8 cellular contexts compared by ENCODE assay signal in the genomic region with DNA sequence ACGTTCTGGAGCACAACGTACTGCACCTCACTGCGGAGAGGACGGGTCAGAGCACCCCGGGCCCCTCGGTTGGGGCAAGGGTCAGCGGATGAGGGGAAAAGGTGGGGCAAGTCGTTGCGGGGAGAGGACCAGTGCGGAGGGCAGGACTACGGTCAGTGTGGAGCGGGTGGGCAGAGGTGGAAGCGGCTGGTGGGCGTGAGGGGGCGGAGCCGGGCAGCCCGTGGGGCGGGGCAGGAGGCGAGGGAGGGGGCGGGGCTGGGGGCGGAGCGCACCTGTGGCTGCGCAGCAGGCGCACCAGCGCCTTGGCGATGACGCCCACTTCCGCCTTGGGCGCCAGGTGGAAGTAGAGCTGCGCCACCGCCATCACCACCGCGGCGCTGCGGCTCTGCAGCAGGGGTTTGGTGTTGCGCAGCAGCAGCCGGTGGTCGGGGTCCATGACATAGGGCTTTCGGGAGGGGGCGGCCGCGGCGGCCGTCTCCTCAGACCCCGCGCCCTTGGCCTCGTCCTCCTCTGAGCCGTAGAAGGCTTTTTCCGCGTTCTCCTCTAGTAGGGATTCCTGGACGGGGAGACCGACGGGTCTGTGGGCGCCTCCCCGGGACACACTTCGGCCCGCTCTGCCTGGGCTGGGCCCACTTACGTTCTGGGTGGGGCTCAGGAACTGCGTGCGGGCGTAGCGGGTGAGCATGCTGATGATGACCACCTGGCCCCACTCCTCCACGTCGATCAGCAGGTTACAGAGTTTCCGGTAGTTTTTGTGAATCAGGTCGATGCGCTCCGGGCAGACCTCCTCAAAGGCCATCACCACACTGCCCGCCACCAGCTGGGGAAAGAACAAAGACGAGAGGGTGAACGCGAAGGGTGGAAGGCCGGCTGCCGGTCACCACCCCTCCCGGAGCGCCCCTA. TPM values are rescaled to one million over a fixed set of nuclear protein-coding genes. Genes with fewer than 3 reads are reported as not detected.
A peak's percentile ranks its signal among the peaks of the same experiment; 100 is the strongest.
DNase-seq lines count a peak whose midpoint lies in the region; ATAC-seq and TF ChIP-seq lines count a peak whose summit lies in the region.

No MANE protein-coding gene starts in this region.

- H3K4me3 Mint-ChIP-seq in CD14-positive monocyte: peak overlapping the region in 1 of 2 donors; percentile 87

- peak overlapping the region; percentile 72 for H2AFZ ChIP-seq in hepatocyte

- peaks cover 0 to 11% (median 5%) of the 10 kb centered on the region in 7 donors for H3K9me3 Mint-ChIP-seq in CD14-positive monocyte

- no peaks in the 10 kb centered on the region for H4K20me1 ChIP-seq in hepatocyte (ENCODE audit: insufficient read depth, poor library complexity, severe bottlenecking)

- peaks cover 9% of the 10 kb centered on the region for H3K4me1 Mint-ChIP-seq in CD14-positive monocyte

- H3K27me3 ChIP-seq in GM06990 (replicated peaks; ENCODE audit: control insufficient read depth, insufficient read depth, low read length): no peaks in the 10 kb centered on the region; the same call in 1 of the 2 replicates
- H3K27me3 ChIP-seq in hepatocyte: peaks cover 13% of the 10 kb centered on the region

- peak; percentile 89 for ATAC-seq in GM21825 (IDR thresholded peaks at IDR 0.05; ENCODE audit: unreplicated experiment)

- H3K9me2 ChIP-seq in hepatocyte (replicated peaks; ENCODE audit: insufficient read depth): no peaks in the 10 kb centered on the region

- WGBS in hepatocyte (ENCODE audit: low lambda C conversion rate, missing lambda C conversion rate): 3% methylated on average over 51 of the region's 76 CpGs

- no peaks in the 10 kb centered on the region for H3K79me2 ChIP-seq in hepatocyte

- no peaks in the 10 kb centered on the region for H3K36me3 Mint-ChIP-seq in CD14-positive monocyte

- no peaks in the 10 kb centered on the region for H3K9me3 ChIP-seq in hepatocyte (ENCODE audit: low read depth)

- no peaks in the 10 kb centered on the region for H3K4me1 ChIP-seq in hepatocyte (ENCODE audit: insufficient read depth)

- peak; percentile 77 for DNase-seq in GM06990 (ENCODE audit: extremely low read depth, insufficient read length)
- DNase-seq in NCI-H2107 treated with DMSO at 0.1 percent for 48 hours (lab: John Stamatoyannopoulos, UW; ENCODE audit: unreplicated experiment): peak; percentile 6
- DNase-seq in activated T-cell treated with anti-CD3 and anti-CD28 coated beads for 24 hours (ENCODE audit: low read depth): peak; percentile 64
- peak; percentile 93 for DNase-seq in hepatocyte (ENCODE audit: low spot score)
- DNase-seq in stimulated activated CD4-positive, alpha-beta T cell treated with anti-CD3 and anti-CD28 coated beads, Interleukin-12 subunit alpha, Interleukin-12 subunit beta, amount 100 ng/mL, for 48 hours (ENCODE audit: low read depth in 2 of 3, low spot score in 1 of 3): peak; percentile 54 to 65 (median 60)
- DNase-seq in CD14-positive monocyte (ENCODE audit: low spot score): no peak
- no peak for DNase-seq in LoVo (ENCODE audit: low spot score)

- intact Hi-C loops in CD14-positive monocyte (cut with micrococcal nuclease): no loop called here

- H3K36me3 ChIP-seq in GM06990 (ENCODE audit: control insufficient read depth, insufficient read depth, low read length): no peaks in the 10 kb centered on the region
- no peaks in the 10 kb centered on the region for H3K36me3 ChIP-seq in hepatocyte (replicated peaks; ENCODE audit: insufficient read depth, low read depth)

- peak overlapping the region; percentile 89 for H3K27ac ChIP-seq in hepatocyte

- TF ChIP-seq CTCF in GM06990 (IDR thresholded peaks at IDR 0.05; ENCODE audit: insufficient read depth, low read length, poor library complexity, severe bottlenecking) (peak; percentile 49), hepatocyte (IDR thresholded peaks at IDR 0.05; ENCODE audit: poor library complexity) (peak; percentile 13), CD14-positive monocyte (IDR thresholded peaks at IDR 0.05) (no peak)

- peak overlapping the region; percentile 78 for H3K4me3 ChIP-seq in GM06990 (replicated peaks; ENCODE audit: low read depth, low read length)
- H3K4me3 ChIP-seq in hepatocyte: peak overlapping the region; percentile 69

- H3K27ac Mint-ChIP-seq in CD14-positive monocyte: no peak overlapping the region

- H3K27me3 Mint-ChIP-seq in CD14-positive monocyte (ENCODE audit: low read depth in 3 of 3): peaks cover 26 to 50% (median 39%) of the 10 kb centered on the region in 3 donors

- peak overlapping the region; percentile 82 for H3K4me2 ChIP-seq in hepatocyte

RNA-seq across cellular contexts. Expression of a gene that starts 29.2 kb away (rescaled TPM):
- 2.3 and 4.5 TPM in 2 replicates for total RNA-seq in hepatocyte
- polyA plus RNA-seq in hepatocyte (2.9 and 4.1 TPM in 2 replicates), CD14-positive monocyte (under 1 TPM in 1 of 2 donors, not detected in 1; 0.85 TPM)

RNA-seq across cellular contexts. Expression of a gene that starts 33.3 kb away (rescaled TPM):
- 0.87 and 1.6 TPM in 2 replicates for total RNA-seq in hepatocyte
- polyA plus RNA-seq in hepatocyte: 1.2 and 1.9 TPM in 2 replicates
- polyA plus RNA-seq in CD14-positive monocyte: not detected

Comparison
In these comparisons a context has a peak if more than half of its experiments do, and no peak if none do; other contexts are left out.
1. DNase-seq: peak in GM06990 (single experiment), NCI-H2107 treated with DMSO at 0.1 percent for 48 hours (single experiment), activated T-cell treated with anti-CD3 and anti-CD28 coated beads for 24 hours (single experiment), hepatocyte (single experiment) and stimulated activated CD4-positive, alpha-beta T cell treated with anti-CD3 and anti-CD28 coated beads, Interleukin-12 subunit alpha, Interleukin-12 subunit beta, amount 100 ng/mL, for 48 hours (3 of 3); none in CD14-positive monocyte (single experiment) and LoVo (single experiment).